ENCODE assay signal across 20 cellular contexts in genomic region chr7:35878356-35878755, GRCh38.
DNase-seq lines count a peak whose midpoint lies in the region; ATAC-seq and TF ChIP-seq lines count a peak whose summit lies in the region.
"Had no signal": no experiment of that assay in that cellular context is flagged by ENCODE, and none has a peak within 500 bp of the region (broad histone marks: within the 10 kb centered on the region; RNA-seq: fewer than 3 reads in every experiment).

No MANE protein-coding gene starts in this region.

- peaks cover 18% of the 10 kb centered on the region for H3K79me2 ChIP-seq in smooth muscle cell (ENCODE audit: low read depth)

- ATAC-seq in RWPE2 (ENCODE audit: low read depth) (peak; percentile 29; the same call in 1 of the 3 replicates), HG03175 (IDR thresholded peaks at IDR 0.05; ENCODE audit: unreplicated experiment) (no peak)
- ATAC-seq: GM23338, left lobe of liver had no signal

- H3F3A ChIP-seq in smooth muscle cell (ENCODE audit: low read depth) = peaks cover 4% of the 10 kb centered on the region

- peak overlapping the region; percentile 54 for H3K4me2 ChIP-seq in smooth muscle cell
- H3K4me2 ChIP-seq: GM23338 had no signal

- H4K20me1 ChIP-seq in smooth muscle cell (ENCODE audit: low read depth) = peaks cover 6% of the 10 kb centered on the region

- H3K9me3 ChIP-seq in RWPE2 (ENCODE audit: severe bottlenecking) = no peaks in the 10 kb centered on the region
- no peaks in the 10 kb centered on the region for H3K9me3 ChIP-seq in smooth muscle cell (replicated peaks; ENCODE audit: low read depth)
- H3K9me3 ChIP-seq: breast epithelium, MG63, right atrium auricular region, thoracic aorta had no signal

- H3K9ac ChIP-seq in smooth muscle cell (ENCODE audit: low read depth) = no peak overlapping the region

- H3K27me3 ChIP-seq in RWPE2 (ENCODE audit: insufficient read depth, poor library complexity, severe bottlenecking) = no peaks in the 10 kb centered on the region
- H3K27me3 ChIP-seq in smooth muscle cell (ENCODE audit: low read depth) = no peaks in the 10 kb centered on the region
- H3K27me3 ChIP-seq: breast epithelium, dorsolateral prefrontal cortex, MG63, right atrium auricular region had no signal

- H2AFZ ChIP-seq in smooth muscle cell (ENCODE audit: low read depth) = no peak overlapping the region
- H2AFZ ChIP-seq: GM23338 had no signal

- DNase-seq in EH (ENCODE audit: low read depth) = peak; percentile 65
- no peak for DNase-seq in RWPE2 (ENCODE audit: low spot score)
- peak; percentile 12 for DNase-seq in fibroblast of the aortic adventitia (ENCODE audit: low read depth)
- DNase-seq in smooth muscle cell (lab: John Stamatoyannopoulos, UW; ENCODE audit: unreplicated experiment) = no peak
- no peak for DNase-seq in NK-92 (lab: John Stamatoyannopoulos, UW; ENCODE audit: unreplicated experiment)
- no peak for DNase-seq in GDM1 (lab: John Stamatoyannopoulos, UW)
- DNase-seq: activated CD4-positive, CD25-positive, alpha-beta regulatory T cell treated with anti-CD3 and anti-CD28 coated beads, Interleukin-2, amount 50 U/mL, for 72 hours; activated CD8-positive, alpha-beta memory T cell treated with anti-CD3 and anti-CD28 coated beads for 24 hours; dorsolateral prefrontal cortex; MG63; NCI-H146; NCI-H748 treated with DMSO at 0.1 percent for 48 hours; nucleus accumbens; stimulated activated CD4-positive, alpha-beta T cell treated with anti-CD3 and anti-CD28 coated beads, Interleukin-15, amount 100 ng/mL, for 24 hours had no signal

- H3K4me3 ChIP-seq in RWPE2 (ENCODE audit: severe bottlenecking) (no peak overlapping the region), fibroblast of the aortic adventitia (ENCODE audit: low read depth, low read length) (no peak overlapping the region), smooth muscle cell (no peak overlapping the region)
- H3K4me3 ChIP-seq: breast epithelium, dorsolateral prefrontal cortex, GM23338, MG63, right atrium auricular region, thoracic aorta had no signal

- H3K27ac ChIP-seq in RWPE2 (ENCODE audit: poor library complexity, severe bottlenecking) (no peak overlapping the region), smooth muscle cell (ENCODE audit: low read depth) (peak overlapping the region; percentile 29)
- H3K27ac ChIP-seq: breast epithelium, right atrium auricular region, thoracic aorta had no signal

- 68% methylated on average over 1 of the region's 1 CpG for WGBS in smooth muscle cell (ENCODE audit: low lambda C conversion rate)

- H3K4me1 ChIP-seq in RWPE2 (ENCODE audit: insufficient read depth, poor library complexity, severe bottlenecking) (peaks cover 6% of the 10 kb centered on the region), smooth muscle cell (ENCODE audit: low read depth) (no peaks in the 10 kb centered on the region)
- H3K4me1 ChIP-seq: breast epithelium had no signal

- no peak for TF ChIP-seq CTCF in RWPE2 (IDR thresholded peaks at IDR 0.05; ENCODE audit: poor library complexity, severe bottlenecking)
- TF ChIP-seq CTCF in fibroblast of the aortic adventitia (IDR thresholded peaks at IDR 0.05; ENCODE audit: insufficient read depth, low read length) = no peak
- TF ChIP-seq CTCF in smooth muscle cell (IDR thresholded peaks at IDR 0.05; ENCODE audit: borderline replicate concordance, insufficient read depth, poor library complexity, severe bottlenecking) = no peak

- H3K36me3 ChIP-seq in RWPE2 (ENCODE audit: low read depth) = peaks cover 59% of the 10 kb centered on the region
- peaks cover 11% of the 10 kb centered on the region for H3K36me3 ChIP-seq in smooth muscle cell (ENCODE audit: low read depth)
- H3K36me3 ChIP-seq: breast epithelium, thoracic aorta had no signal

Comparison
In these comparisons a context has a peak if more than half of its experiments do, and no peak if none do; other contexts are left out.
1. DNase-seq: peak in EH (single experiment) and fibroblast of the aortic adventitia (single experiment); none in RWPE2 (single experiment), smooth muscle cell (single experiment), NK-92 (single experiment) and GDM1 (single experiment).